Comparison of ENCODE assay signal across 28 cellular contexts in the genomic region with DNA sequence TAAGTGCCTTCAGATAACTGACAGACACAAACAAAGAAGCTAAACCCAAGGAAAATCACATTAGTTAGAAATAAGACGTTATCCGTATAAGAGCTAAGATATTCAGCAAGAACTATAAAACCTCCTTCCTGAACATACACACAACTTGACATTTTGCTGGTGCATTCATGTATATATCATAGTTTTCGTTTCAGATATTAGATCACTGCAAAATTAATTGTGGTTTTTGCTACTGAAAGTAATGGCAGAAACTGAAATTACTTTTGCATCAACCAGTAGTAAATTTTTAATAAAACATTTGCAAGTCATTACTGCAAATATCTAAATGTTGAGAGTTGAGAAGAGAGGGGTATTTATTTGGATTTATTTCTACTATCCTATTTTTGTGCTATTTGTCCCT. TPM values are rescaled to one million over a fixed set of nuclear protein-coding genes. Genes with fewer than 3 reads are reported as not detected.
DNase-seq lines count a peak whose midpoint lies in the region; ATAC-seq, FAIRE-seq and TF ChIP-seq lines count a peak whose summit lies in the region.
"Had no signal": no experiment of that assay in that cellular context is flagged by ENCODE, and none has a peak within 500 bp of the region (broad histone marks: within the 10 kb centered on the region; RNA-seq: fewer than 3 reads in every experiment).

No MANE protein-coding gene starts in this region.

- DNase-seq in GM12878 (ENCODE audit: low read depth, low spot score): no peak
- DNase-seq in GF-D8 (lab: John Stamatoyannopoulos, UW): no peak
- DNase-seq in anterior cingulate cortex (lab: John Stamatoyannopoulos, UW): no peak
- DNase-seq in CD14-positive monocyte (ENCODE audit: low spot score): no peak
- DNase-seq: activated CD4-positive, alpha-beta T cell treated with anti-CD3 and anti-CD28 coated beads, Interleukin-2, amount 10 ng/mL, durations not matched to agents 24 days and 14 days; activated naive CD4-positive, alpha-beta T cell treated with anti-CD3 and anti-CD28 coated beads, Interleukin-2, amount 50 U/mL, for 16 hours; activated T-cell treated with anti-CD3 and anti-CD28 coated beads, Interleukin-2, amount 50 U/mL, for 72 hours; aorta; caudate nucleus; dermis blood vessel endothelial cell; H9; NCI-H146; NCI-H2171; NCI-H526 treated with DMSO at 0.1 percent for 48 hours; psoas muscle had no signal

- RAD21 ChIA-PET in GM12878 (lab: Charles Lee; ENCODE audit: unreplicated experiment): no interaction called here

- no peaks in the 10 kb centered on the region for H4K20me1 ChIP-seq in GM12878 (ENCODE audit: control insufficient read depth, insufficient read depth)

- TF ChIP-seq EP300 in GM12878 (IDR thresholded peaks at IDR 0.05; ENCODE audit: borderline replicate concordance in 1 of 2, control insufficient read depth in 1 of 2, low read depth in 2 of 2, low read length in 2 of 2): no peak

- BruUV-seq in GM12878 (replicated peaks; lab: Mats Ljungman, UMichigan): no TSS peak

- CTCF ChIA-PET in GM12878 (lab: Yijun Ruan, JAX): no interaction called here

- no peaks in the 10 kb centered on the region for H3K79me2 ChIP-seq in GM12878 (ENCODE audit: control insufficient read depth, insufficient read depth, low read length)

- SMC1A ChIA-PET in GM12878 (lab: Charles Lee; ENCODE audit: uncharacterized antibody, unreplicated experiment): no interaction called here

- H3K27me3 ChIP-seq in GM12878 (replicated peaks in 1 of 2; ENCODE audit: control insufficient read depth in 2 of 2, insufficient read depth in 2 of 2, low read length in 1 of 2): no peaks in the 10 kb centered on the region
- H3K27me3 ChIP-seq: neutrophil, suprapubic skin had no signal

- no peak for TF ChIP-seq POLR2A in GM12878 (IDR thresholded peaks at IDR 0.05; ENCODE audit: low read depth, low read length)

- in situ Hi-C loops in GM12878 (cut with MboI): no loop called here

- no peaks in the 10 kb centered on the region for H3K36me3 Mint-ChIP-seq in CD14-positive monocyte

- H3K27ac Mint-ChIP-seq in CD14-positive monocyte: no peak overlapping the region
- H3K27ac Mint-ChIP-seq: activated CD4-positive, alpha-beta T cell treated with anti-CD3 and anti-CD28 coated beads, Interleukin-2, amount 10 ng/mL, durations not matched to agents 24 days and 14 days; activated T-cell treated with anti-CD3 and anti-CD28 coated beads, Interleukin-2, amount 50 U/mL, for 72 hours; H9; T-helper 2 cell treated with Interferon-gamma antibody and Interleukin-4, amounts not matched to agents 5 μg/mL and 100 μg/mL, for 36 hours had no signal

- no peak overlapping the region for H3K4me2 ChIP-seq in GM12878 (ENCODE audit: control insufficient read depth, insufficient read depth)

- ATAC-seq in GM18870 (IDR thresholded peaks at IDR 0.05; ENCODE audit: unreplicated experiment): peak; percentile 69
- peak; percentile 72 for ATAC-seq in GM21423 (IDR thresholded peaks at IDR 0.05; ENCODE audit: unreplicated experiment)
- peak; percentile 85 for ATAC-seq in HG03135 (IDR thresholded peaks at IDR 0.05; ENCODE audit: unreplicated experiment)
- peak; percentile 74 for ATAC-seq in GM12878
- ATAC-seq: activated T-cell treated with anti-CD3 and anti-CD28 coated beads, Interleukin-2, amount 50 U/mL, for 72 hours; K562; psoas muscle; SK-N-SH treated with all-trans-retinoic acid at 6 μM for 48 hours had no signal

- H3K27me3 Mint-ChIP-seq in CD14-positive monocyte (ENCODE audit: low read depth in 3 of 3): peaks cover 0 to 4% (median 2%) of the 10 kb centered on the region in 3 donors

- H3K4me1 ChIP-seq in GM12878 (ENCODE audit: control insufficient read depth, insufficient read depth, low read length): no peaks in the 10 kb centered on the region
- H3K4me1 ChIP-seq: psoas muscle, suprapubic skin had no signal

- no peak overlapping the region for H2AFZ ChIP-seq in GM12878 (ENCODE audit: control insufficient read depth, low read depth, low read length)

- no peak overlapping the region for H3K27ac ChIP-seq in GM12878 (ENCODE audit: control insufficient read depth, insufficient read depth)
- H3K27ac ChIP-seq: C4-2B, neutrophil, psoas muscle, suprapubic skin, VCaP had no signal

- WGBS in GM12878 (ENCODE audit: insufficient coverage, insufficient replicate concordance, low lambda C conversion rate, missing lambda C conversion rate): 64% methylated on average over 3 of the region's 3 CpGs

- no peak overlapping the region for H3K9ac ChIP-seq in GM12878 (ENCODE audit: control insufficient read depth, insufficient read depth, low read length)

- H3K9me3 ChIP-seq in GM12878 (replicated peaks; ENCODE audit: control insufficient read depth, insufficient read depth, low read length): no peaks in the 10 kb centered on the region
- H3K9me3 ChIP-seq: neutrophil, psoas muscle, suprapubic skin had no signal

- H3K9me3 Mint-ChIP-seq in CD14-positive monocyte: peaks cover 0 to 10% (median 3%) of the 10 kb centered on the region in 7 donors
- H3K9me3 Mint-ChIP-seq: activated CD4-positive, alpha-beta T cell treated with anti-CD3 and anti-CD28 coated beads, Interleukin-2, amount 10 ng/mL, durations not matched to agents 24 days and 14 days; activated T-cell treated with anti-CD3 and anti-CD28 coated beads, Interleukin-2, amount 50 U/mL, for 72 hours; H9; T-helper 2 cell treated with Interferon-gamma antibody and Interleukin-4, amounts not matched to agents 5 μg/mL and 100 μg/mL, for 36 hours had no signal

- no peak overlapping the region for H3K4me3 Mint-ChIP-seq in CD14-positive monocyte
- H3K4me3 Mint-ChIP-seq: activated CD4-positive, alpha-beta T cell treated with anti-CD3 and anti-CD28 coated beads, Interleukin-2, amount 10 ng/mL, durations not matched to agents 24 days and 14 days; activated T-cell treated with anti-CD3 and anti-CD28 coated beads, Interleukin-2, amount 50 U/mL, for 72 hours; H9; T-helper 2 cell treated with Interferon-gamma antibody and Interleukin-4, amounts not matched to agents 5 μg/mL and 100 μg/mL, for 36 hours had no signal

- POLR2A ChIA-PET in GM12878 (lab: Charles Lee): no interaction called here

- intact Hi-C loops in GM12878 (cut with micrococcal nuclease; ENCODE audit: unreplicated experiment) (no loop called here), CD14-positive monocyte (cut with micrococcal nuclease) (no loop called here)

- no peak for TF ChIP-seq CTCF in GM12878 (IDR thresholded peaks at IDR 0.05 in 2 of 3, conservative IDR thresholded peaks at IDR 0.05 in 1 of 3; ENCODE audit: control insufficient read depth in 2 of 3, extremely low read depth in 1 of 3, insufficient read depth in 1 of 3, low read depth in 3 of 3, low read length in 3 of 3)
- no peak for TF ChIP-seq CTCF in CD14-positive monocyte (IDR thresholded peaks at IDR 0.05)

- FAIRE-seq in GM12878 (lab: Jason Lieb, UNC): no peak
- FAIRE-seq: D721Med, endothelial cell of umbilical vein, K562 had no signal

- no peak overlapping the region for H3K4me3 ChIP-seq in GM12878
- H3K4me3 ChIP-seq: K562, psoas muscle, suprapubic skin had no signal

- H3K36me3 ChIP-seq in GM12878 (ENCODE audit: control insufficient read depth in 2 of 2, insufficient read depth in 2 of 2, low read length in 1 of 2): no peaks in the 10 kb centered on the region
- H3K36me3 ChIP-seq: neutrophil, suprapubic skin had no signal

- TF ChIP-seq RAD21 in GM12878 (IDR thresholded peaks at IDR 0.05; ENCODE audit: insufficient read depth, low read depth, low read length): no peak

- peaks cover 2% of the 10 kb centered on the region for H3K4me1 Mint-ChIP-seq in CD14-positive monocyte

TF ChIP-seq in GM12878, 131 proteins besides CTCF, POLR2A, EP300 and RAD21:
- TF ChIP-seq EGR1 (IDR thresholded peaks at IDR 0.05; ENCODE audit: borderline replicate concordance in 1 of 2, low read depth in 2 of 2, low read length in 2 of 2) (no peak), MYB (IDR thresholded peaks at IDR 0.05; ENCODE audit: borderline replicate concordance, low read depth, low read length) (no peak), RUNX3 (IDR thresholded peaks at IDR 0.05; ENCODE audit: low read length) (peak; percentile 30; the same call in 1 of the 2 replicates)

RNA-seq across cellular contexts. Expression of a gene that starts 26.1 kb away (rescaled TPM):
- total RNA-seq in GM12878 (2013; cell fraction: nucleolus; rRNA removed): 182 and 288 TPM in 2 replicates
- total RNA-seq in GM12878 (2014; rRNA removed) (1.9 and 2.9 TPM in 2 replicates), GM12878 (2014; rRNA removed; fragmentation: Illumina TruSeq; extraction: Trizol) (3.2 and 3.3 TPM in 2 replicates), GM12878 (2021) (4.1 and 5.0 TPM in 2 replicates)
- polyA plus RNA-seq in GM12878 (2011; ENCODE audit: low read depth): 2.4 TPM
- polyA plus RNA-seq in GM12878 (2011; rRNA removed) (16.2 TPM in 2 replicates), GM12878 (2014; fragmentation: Illumina TruSeq; extraction: Trizol) (3.1 and 3.7 TPM in 2 replicates), GM12878 (2014; fragmentation: Nextera tagmentation; extraction: Ambion mirVana) (1 to 10 TPM in 1 of 2 experiments, under 1 TPM in 1; 0.60 to 1.0 TPM), GM12878 (2014; rRNA removed) (2.6 and 2.7 TPM in 2 replicates), GM12878 (2016; fragmentation: Nextera tagmentation; extraction: Ambion mirVana) (1 to 10 TPM; 3.8 to 3.9 TPM), CD14-positive monocyte (not detected)
- polyA plus RNA-seq in GM12878 (2011; cell fraction: cytosol; rRNA removed): 12.9 and 13.7 TPM in 2 replicates
- 18.0 and 20.3 TPM in 2 replicates for polyA plus RNA-seq in GM12878 (2011; cell fraction: nucleus; rRNA removed)
- polyA plus RNA-seq in GM12878 (2012): 4.0 and 6.9 TPM in 2 replicates
- 43.2 and 62.1 TPM in 2 replicates for polyA minus RNA-seq in GM12878 (2011; rRNA and poly(A)+ RNA removed)
- 7.8 and 14.7 TPM in 2 replicates for polyA minus RNA-seq in GM12878 (2011; cell fraction: cytosol; rRNA and poly(A)+ RNA removed)
- polyA minus RNA-seq in GM12878 (2011; cell fraction: nucleus; rRNA and poly(A)+ RNA removed): 72.7 and 118 TPM in 2 replicates
- total RNA-seq: dermis blood vessel endothelial cell, HT-29 had no signal
- polyA plus RNA-seq: endothelial cell of umbilical vein had no signal
